ENCODE assay signal across 17 cellular contexts in the genomic region with DNA sequence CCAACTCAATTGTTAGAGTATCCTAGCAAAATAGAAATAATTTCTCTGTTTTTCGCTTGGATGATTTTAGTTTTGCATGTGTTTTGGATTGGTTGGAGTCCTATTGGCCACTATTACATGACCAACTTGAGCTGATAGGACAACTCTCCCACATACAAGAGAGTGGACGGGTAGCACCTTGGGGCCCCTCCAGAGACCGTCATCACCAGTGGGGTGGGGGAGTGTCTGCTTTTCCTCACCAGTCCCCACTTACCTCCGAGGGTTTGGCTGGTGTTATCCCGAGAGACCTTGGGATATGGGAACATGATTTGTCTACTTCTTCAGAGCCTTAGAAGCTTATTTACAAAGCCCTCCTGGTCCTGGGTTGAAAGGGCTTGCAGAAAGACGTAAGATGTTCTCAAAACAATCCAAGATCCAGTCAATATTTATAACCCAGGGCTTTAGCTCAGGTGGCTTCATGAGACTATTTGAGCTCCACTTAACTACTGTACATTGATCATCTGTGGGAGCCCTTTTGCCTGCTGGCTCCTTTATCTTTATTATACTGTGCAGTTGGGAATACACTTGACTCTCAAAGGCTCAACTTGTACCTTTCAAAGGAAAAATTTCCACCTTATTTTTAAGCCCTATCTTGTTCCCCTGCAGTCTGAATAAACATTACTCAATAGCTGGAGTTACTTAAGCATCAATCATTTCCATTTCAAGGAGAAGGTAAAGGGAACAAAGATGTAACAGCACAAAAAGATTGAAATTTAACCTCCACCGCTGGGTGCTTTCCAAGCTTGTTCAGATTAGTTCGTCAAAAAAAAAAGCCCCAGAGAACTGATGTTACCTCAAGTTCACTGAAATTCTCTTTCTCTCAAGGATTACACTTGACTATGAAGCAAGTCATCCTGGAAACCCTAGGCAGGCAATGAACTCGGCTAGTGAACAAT.
"Had no signal": no experiment of that assay in that cellular context is flagged by ENCODE, and none has a peak within 500 bp of the region (broad histone marks: within the 10 kb centered on the region; RNA-seq: fewer than 3 reads in every experiment).

No MANE protein-coding gene starts in this region.

- H3K9me3 ChIP-seq: neutrophil had no signal

- H3K27ac Mint-ChIP-seq: activated CD4-positive, alpha-beta T cell treated with anti-CD3 and anti-CD28 coated beads for 36 hours; activated CD8-positive, alpha-beta T cell treated with anti-CD3 and anti-CD28 coated beads for 36 hours; activated naive CD8-positive, alpha-beta T cell; activated T-cell treated with anti-CD3 and anti-CD28 coated beads, Interleukin-2, amount 50 U/mL, for 72 hours; dendritic cell treated with granulocyte-macrophage colony-stimulating factor and Interleukin-4, amounts not matched to agents 40 ng/mL and 50 ng/mL, for 4 days; naive thymus-derived CD4-positive, alpha-beta T cell; stimulated activated memory B cell treated with anti-CD40 and anti-IgM and Interleukin-4, amounts not matched to agents 10 μg/mL and 1 μg/mL and 100 μg/mL, for 72 hours had no signal

- DNase-seq: activated CD4-positive, alpha-beta T cell treated with anti-CD3 and anti-CD28 coated beads for 36 hours; activated CD8-positive, alpha-beta memory T cell treated with anti-CD3 and anti-CD28 coated beads, Interleukin-2, amount 50 U/mL, for 4 hours; activated CD8-positive, alpha-beta T cell treated with anti-CD3 and anti-CD28 coated beads for 36 hours; activated gamma-delta T cell; activated T-cell treated with anti-CD3 and anti-CD28 coated beads, Interleukin-2, amount 50 U/mL, for 72 hours; anterior cingulate cortex; effector memory CD4-positive, alpha-beta T cell; mucosa of descending colon; naive thymus-derived CD4-positive, alpha-beta T cell; stimulated activated CD4-positive, alpha-beta T cell treated with anti-CD3 and anti-CD28 coated beads, Interleukin-2, amount 100 ng/mL, for 48 hours; T-helper 2 cell had no signal

- H3K36me3 ChIP-seq: gastroesophageal sphincter, neutrophil, right atrium auricular region had no signal

- H3K4me3 Mint-ChIP-seq: activated CD4-positive, alpha-beta T cell treated with anti-CD3 and anti-CD28 coated beads for 36 hours; activated CD8-positive, alpha-beta T cell treated with anti-CD3 and anti-CD28 coated beads for 36 hours; activated naive CD8-positive, alpha-beta T cell; activated T-cell treated with anti-CD3 and anti-CD28 coated beads, Interleukin-2, amount 50 U/mL, for 72 hours; dendritic cell treated with granulocyte-macrophage colony-stimulating factor and Interleukin-4, amounts not matched to agents 40 ng/mL and 50 ng/mL, for 4 days; naive thymus-derived CD4-positive, alpha-beta T cell; stimulated activated memory B cell treated with anti-CD40 and anti-IgM and Interleukin-4, amounts not matched to agents 10 μg/mL and 1 μg/mL and 100 μg/mL, for 72 hours had no signal

- ATAC-seq: activated CD4-positive, alpha-beta T cell treated with anti-CD3 and anti-CD28 coated beads for 36 hours; activated CD8-positive, alpha-beta T cell treated with anti-CD3 and anti-CD28 coated beads for 36 hours; activated T-cell treated with anti-CD3 and anti-CD28 coated beads, Interleukin-2, amount 50 U/mL, for 72 hours; gastroesophageal sphincter; mucosa of descending colon; naive thymus-derived CD4-positive, alpha-beta T cell; stimulated activated memory B cell treated with anti-CD40 and anti-IgM and Interleukin-4, amounts not matched to agents 10 μg/mL and 1 μg/mL and 100 μg/mL, for 72 hours had no signal

- H3K4me3 ChIP-seq: gastroesophageal sphincter, mucosa of descending colon, right atrium auricular region had no signal

- H3K36me3 Mint-ChIP-seq: activated naive CD8-positive, alpha-beta T cell; naive thymus-derived CD4-positive, alpha-beta T cell; stimulated activated memory B cell treated with anti-CD40 and anti-IgM and Interleukin-4, amounts not matched to agents 10 μg/mL and 1 μg/mL and 100 μg/mL, for 72 hours had no signal

- H3K4me1 ChIP-seq: right atrium auricular region had no signal

- H3K27me3 ChIP-seq: right atrium auricular region had no signal

- H3K27ac ChIP-seq: gastroesophageal sphincter, neutrophil, right atrium auricular region had no signal

- H3K4me1 Mint-ChIP-seq: activated CD4-positive, alpha-beta T cell treated with anti-CD3 and anti-CD28 coated beads for 36 hours; stimulated activated memory B cell treated with anti-CD40 and anti-IgM and Interleukin-4, amounts not matched to agents 10 μg/mL and 1 μg/mL and 100 μg/mL, for 72 hours had no signal
